In the genomic region with DNA sequence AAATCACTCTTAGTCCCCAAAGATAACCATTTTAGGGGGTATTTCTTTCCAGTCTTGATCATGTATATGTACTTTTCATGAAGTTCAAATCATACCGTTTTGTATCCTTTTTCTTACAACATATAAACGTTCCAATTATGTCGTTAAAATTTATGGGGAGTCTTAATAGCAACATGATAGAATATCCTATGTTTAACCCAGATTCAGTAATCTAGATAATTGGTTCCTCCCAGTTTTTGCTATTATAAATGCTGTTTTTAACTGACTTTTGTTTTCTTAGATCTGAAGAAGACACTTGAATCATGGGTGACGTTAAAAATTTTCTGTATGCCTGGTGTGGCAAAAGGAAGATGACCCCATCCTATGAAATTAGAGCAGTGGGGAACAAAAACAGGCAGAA, we compare ENCODE assay signal across 10 cellular contexts. TPM values are rescaled to one million over a fixed set of nuclear protein-coding genes. Genes with fewer than 3 reads are reported as not detected.
DNase-seq lines count a peak whose midpoint lies in the region; ATAC-seq, FAIRE-seq and TF ChIP-seq lines count a peak whose summit lies in the region.
"Had no signal": no experiment of that assay in that cellular context is flagged by ENCODE, and none has a peak within 500 bp of the region (broad histone marks: within the 10 kb centered on the region; RNA-seq: fewer than 3 reads in every experiment).

No MANE protein-coding gene starts in this region.

- POLR2A ChIA-PET in PC-3 (lab: Charles Lee; ENCODE audit: unreplicated experiment) = no interaction called here

- peaks cover 81% of the 10 kb centered on the region for H3K79me2 ChIP-seq in PC-3 (ENCODE audit: low read length)

- ATAC-seq in PC-3 = no peak
- ATAC-seq in HG02678 (IDR thresholded peaks at IDR 0.05; ENCODE audit: unreplicated experiment) = no peak

- no peak overlapping the region for H3K27ac ChIP-seq in PC-3 (ENCODE audit: low read length)

- H3K4me2 ChIP-seq in PC-3 (ENCODE audit: low read length) (peak overlapping the region; percentile 98), skeletal muscle satellite cell (ENCODE audit: low read length) (peak overlapping the region; percentile 95)

- H3K9me3 ChIP-seq in PC-3 (ENCODE audit: low read length) (no peaks in the 10 kb centered on the region), skeletal muscle satellite cell (replicated peaks; ENCODE audit: low read length) (no peaks in the 10 kb centered on the region)

- peaks cover 46% of the 10 kb centered on the region for H3K36me3 ChIP-seq in PC-3 (ENCODE audit: low read depth, low read length)
- peaks cover 47% of the 10 kb centered on the region for H3K36me3 ChIP-seq in skeletal muscle satellite cell (ENCODE audit: insufficient read depth, low read length)

- peaks cover 69% of the 10 kb centered on the region for H3K4me1 Mint-ChIP-seq in activated T-cell treated with anti-CD3 and anti-CD28 coated beads, Interleukin-2, amount 50 U/mL, for 24 hours (ENCODE audit: low read depth)
- H3K4me1 Mint-ChIP-seq in endothelial cell (ENCODE audit: unreplicated experiment) = peaks cover 37% of the 10 kb centered on the region

- peak overlapping the region; percentile 95 for H3K4me3 Mint-ChIP-seq in activated T-cell treated with anti-CD3 and anti-CD28 coated beads, Interleukin-2, amount 50 U/mL, for 24 hours
- peak overlapping the region; percentile 73 for H3K4me3 Mint-ChIP-seq in endothelial cell (ENCODE audit: unreplicated experiment)

- H3K4me1 ChIP-seq in PC-3 (ENCODE audit: insufficient read depth, low read length) (peaks cover 11% of the 10 kb centered on the region; the same call in 1 of the 2 replicates), skeletal muscle satellite cell (ENCODE audit: control insufficient read depth, insufficient read depth, low read length) (peaks cover 24% of the 10 kb centered on the region)

- DNase-seq in activated T-cell treated with anti-CD3 and anti-CD28 coated beads, Interleukin-2, amount 50 U/mL, for 24 hours = no peak
- no peak for DNase-seq in activated T-cell treated with anti-CD3 and anti-CD28 coated beads for 4 hours
- DNase-seq in PC-3 = no peak
- DNase-seq in endothelial cell (ENCODE audit: low spot score) = no peak
- DNase-seq in HPDE6-E6E7 (ENCODE audit: extremely low spot score) = no peak
- no peak for DNase-seq in GM19239 (ENCODE audit: insufficient read length, low spot score)
- DNase-seq: NCI-H526 treated with DMSO at 0.1 percent for 48 hours, posterior cingulate gyrus had no signal

- H3K9ac ChIP-seq in PC-3 (ENCODE audit: low read length) (peak overlapping the region; percentile 19; the same call in 1 of the 2 replicates), skeletal muscle satellite cell (ENCODE audit: low read depth, low read length) (no peak overlapping the region)

- FAIRE-seq in GM19239 (lab: Jason Lieb, UNC) = no peak

- H3K9me3 Mint-ChIP-seq in activated T-cell treated with anti-CD3 and anti-CD28 coated beads, Interleukin-2, amount 50 U/mL, for 24 hours = no peaks in the 10 kb centered on the region
- no peaks in the 10 kb centered on the region for H3K9me3 Mint-ChIP-seq in endothelial cell (ENCODE audit: unreplicated experiment)

- intact Hi-C loops in PC-3 (cut with micrococcal nuclease) = no loop called here

- no peak for TF ChIP-seq CTCF in PC-3 (conservative IDR thresholded peaks at IDR 0.05; ENCODE audit: low read depth, low read length)
- no peak for TF ChIP-seq CTCF in endothelial cell (IDR thresholded peaks at IDR 0.05; ENCODE audit: unreplicated experiment)

- H3K4me3 ChIP-seq in PC-3 (ENCODE audit: low read length) (peak overlapping the region; percentile 98), skeletal muscle satellite cell (ENCODE audit: low read length) (peak overlapping the region; percentile 93)

- H3K27me3 ChIP-seq in PC-3 (ENCODE audit: low read length) = no peaks in the 10 kb centered on the region
- H3K27me3 ChIP-seq in skeletal muscle satellite cell (ENCODE audit: control insufficient read depth, insufficient read depth, low read length) = no peaks in the 10 kb centered on the region

- H2AFZ ChIP-seq in PC-3 (ENCODE audit: low read length) = no peak overlapping the region

- CTCF ChIA-PET in PC-3 (lab: Charles Lee) = no interaction called here

- H4K20me1 ChIP-seq in PC-3 (ENCODE audit: low read length) = peaks cover 74% of the 10 kb centered on the region

- H3K36me3 Mint-ChIP-seq in activated T-cell treated with anti-CD3 and anti-CD28 coated beads, Interleukin-2, amount 50 U/mL, for 24 hours (ENCODE audit: low read depth) = peaks cover 83% of the 10 kb centered on the region
- peaks cover 22% of the 10 kb centered on the region for H3K36me3 Mint-ChIP-seq in endothelial cell (ENCODE audit: low read depth, unreplicated experiment)

- H3K27me3 Mint-ChIP-seq in activated T-cell treated with anti-CD3 and anti-CD28 coated beads, Interleukin-2, amount 50 U/mL, for 24 hours = no peaks in the 10 kb centered on the region
- H3K27me3 Mint-ChIP-seq in endothelial cell (ENCODE audit: unreplicated experiment) = peaks cover 12% of the 10 kb centered on the region

- H3K27ac Mint-ChIP-seq in activated T-cell treated with anti-CD3 and anti-CD28 coated beads, Interleukin-2, amount 50 U/mL, for 24 hours = peak overlapping the region; percentile 63
- no peak overlapping the region for H3K27ac Mint-ChIP-seq in endothelial cell (ENCODE audit: unreplicated experiment)

- no peaks in the 10 kb centered on the region for H3F3A ChIP-seq in PC-3 (ENCODE audit: low read length, unreplicated experiment)

- BruUV-seq in PC-3 (replicated peaks; lab: Mats Ljungman, UMichigan) = no TSS peak

- no peaks in the 10 kb centered on the region for H3K9me2 ChIP-seq in PC-3 (replicated peaks; ENCODE audit: low read length)

RNA-seq across cellular contexts. Expression of a gene that starts 3.1 kb away (rescaled TPM):
- total RNA-seq in PC-3 (2014; rRNA removed) (191 and 195 TPM in 2 replicates), endothelial cell (ENCODE audit: unreplicated experiment) (182 TPM)
- 133 and 142 TPM in 2 replicates for total RNA-seq in skeletal muscle satellite cell (2012; rRNA removed)

RNA-seq across cellular contexts. Expression of a gene that starts 52.7 kb away (rescaled TPM):
- total RNA-seq in PC-3 (2014; rRNA removed) (not detected in 2 replicates), endothelial cell (ENCODE audit: unreplicated experiment) (4.8 TPM)
- total RNA-seq in skeletal muscle satellite cell (2012; rRNA removed) = 2.0 and 8.1 TPM in 2 replicates
